16 cellular contexts compared by ENCODE assay signal in genomic region chr7:80249619-80250305, GRCh38.
"Had no signal": no experiment of that assay in that cellular context is flagged by ENCODE, and none has a peak within 500 bp of the region (broad histone marks: within the 10 kb centered on the region; RNA-seq: fewer than 3 reads in every experiment).

No MANE protein-coding gene starts in this region.

- H3K36me3 Mint-ChIP-seq: activated CD4-positive, alpha-beta memory T cell treated with anti-CD3 and anti-CD28 coated beads for 36 hours; naive thymus-derived CD8-positive, alpha-beta T cell; type B pancreatic cell had no signal

- H3K9me3 Mint-ChIP-seq: type B pancreatic cell had no signal

- H3K27ac Mint-ChIP-seq: activated CD4-positive, alpha-beta memory T cell treated with anti-CD3 and anti-CD28 coated beads for 36 hours; naive thymus-derived CD8-positive, alpha-beta T cell; type B pancreatic cell had no signal

- DNase-seq: activated CD4-positive, alpha-beta memory T cell treated with anti-CD3 and anti-CD28 coated beads for 36 hours; activated naive CD4-positive, alpha-beta T cell; adrenal gland; body of pancreas; central memory CD4-positive, alpha-beta T cell; cortex of kidney; effector memory CD4-positive, alpha-beta T cell; glutamatergic neuron; lower lobe of right lung; naive thymus-derived CD8-positive, alpha-beta T cell; stimulated activated CD4-positive, alpha-beta T cell treated with anti-CD3 and anti-CD28 coated beads, Interleukin-12 subunit alpha, Interleukin-12 subunit beta, amount 100 ng/mL, for 4 hours; stimulated activated naive CD4-positive, alpha-beta T cell; SW 1271 had no signal

- ATAC-seq: activated CD4-positive, CD25-positive, alpha-beta regulatory T cell treated with anti-CD3 and anti-CD28 coated beads, Interleukin-2, amount 50 U/mL, for 24 hours; body of pancreas; lower lobe of right lung; naive thymus-derived CD8-positive, alpha-beta T cell; sciatic nerve had no signal
